Comparison of ENCODE assay signal across 8 cellular contexts in the genomic region with DNA sequence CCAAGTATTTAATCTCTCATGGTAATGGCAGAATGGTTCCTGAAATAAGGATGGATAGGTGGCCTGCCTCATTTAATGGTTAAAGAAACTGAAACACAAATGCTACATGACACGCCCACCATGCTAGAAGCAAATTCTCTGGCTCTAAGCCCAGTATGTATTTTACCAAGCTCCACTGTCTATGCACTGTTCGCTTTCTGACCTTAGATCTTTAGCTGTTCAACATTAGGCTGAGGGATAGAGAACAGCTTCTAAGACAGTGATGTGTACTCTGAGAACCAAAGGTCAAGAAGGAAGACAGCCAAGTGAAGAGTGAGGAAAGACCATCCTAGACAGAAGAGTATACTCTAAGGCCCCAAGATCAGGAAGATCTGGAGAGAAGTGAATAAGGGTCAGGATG. TPM values are rescaled to one million over a fixed set of nuclear protein-coding genes. Genes with fewer than 3 reads are reported as not detected.
DNase-seq lines count a peak whose midpoint lies in the region; ATAC-seq and TF ChIP-seq lines count a peak whose summit lies in the region.

No MANE protein-coding gene starts in this region.

- peaks cover 36% of the 10 kb centered on the region for H3K36me3 Mint-ChIP-seq in CD4-positive, alpha-beta T cell (ENCODE audit: low read depth)

- H3K9me3 Mint-ChIP-seq in CD4-positive, alpha-beta T cell = no peaks in the 10 kb centered on the region

- H3K4me1 ChIP-seq in fibroblast of lung (ENCODE audit: control insufficient read depth, extremely low read depth, insufficient read depth, low read length) = peaks cover 4% of the 10 kb centered on the region

- H3K36me3 ChIP-seq in fibroblast of lung (ENCODE audit: control insufficient read depth, insufficient read depth, low read length) = no peaks in the 10 kb centered on the region

- no peaks in the 10 kb centered on the region for H3K79me2 ChIP-seq in fibroblast of lung (ENCODE audit: control insufficient read depth, insufficient read depth, low read length)

- peak overlapping the region; percentile 12 for H3K27ac Mint-ChIP-seq in CD4-positive, alpha-beta T cell

- no peak overlapping the region for H3K4me3 ChIP-seq in fibroblast of lung (replicated peaks in 1 of 4; ENCODE audit: control extremely low read depth in 1 of 4, insufficient read depth in 1 of 4, low read depth in 3 of 4, low read length in 4 of 4)

- POLR2A ChIA-PET in CD4-positive, alpha-beta T cell (lab: Charles Lee) = no interaction called here

- no peaks in the 10 kb centered on the region for H3K27me3 Mint-ChIP-seq in CD4-positive, alpha-beta T cell

- H3K9me3 ChIP-seq in CD4-positive, alpha-beta T cell (ENCODE audit: control insufficient read depth, low read length) = no peaks in the 10 kb centered on the region
- H3K9me3 ChIP-seq in fibroblast of lung (ENCODE audit: control insufficient read depth, insufficient read depth, low read depth, low read length) = no peaks in the 10 kb centered on the region

- H3K27me3 ChIP-seq in CD4-positive, alpha-beta T cell (ENCODE audit: control insufficient read depth, insufficient read depth, low read length) = no peaks in the 10 kb centered on the region
- no peaks in the 10 kb centered on the region for H3K27me3 ChIP-seq in fibroblast of lung (ENCODE audit: control insufficient read depth, insufficient read depth, low read length)

- ATAC-seq in CD4-positive, alpha-beta T cell (ENCODE audit: poor library complexity) = no peak
- ATAC-seq in GM19467 (IDR thresholded peaks at IDR 0.05; ENCODE audit: unreplicated experiment) (peak; percentile 44), GM19328 (IDR thresholded peaks at IDR 0.05; ENCODE audit: unreplicated experiment) (no peak)

- H3K4me3 Mint-ChIP-seq in CD4-positive, alpha-beta T cell = no peak overlapping the region

- no peak overlapping the region for H3K4me2 ChIP-seq in fibroblast of lung (ENCODE audit: extremely low read depth, insufficient read depth, low read length)

- no peak overlapping the region for H2AFZ ChIP-seq in fibroblast of lung (ENCODE audit: low read length)

- TF ChIP-seq CTCF in CD4-positive, alpha-beta T cell (IDR thresholded peaks at IDR 0.05) = no peak
- no peak for TF ChIP-seq CTCF in fibroblast of lung (conservative IDR thresholded peaks at IDR 0.05 in 1 of 2, IDR thresholded peaks at IDR 0.05 in 1 of 2; ENCODE audit: low read depth in 1 of 2, low read length in 2 of 2)

- peaks cover 7% of the 10 kb centered on the region for H3K4me1 Mint-ChIP-seq in CD4-positive, alpha-beta T cell (ENCODE audit: low read depth)

- CTCF ChIA-PET in CD4-positive, alpha-beta T cell (lab: Charles Lee) = interaction anchor here (1.0 to 1.5 kb wide), 2 partner anchors 27 to 178 kb away, joined by 3 to 4 read pairs; a partner anchor contains a TSS

- H3K9ac ChIP-seq in fibroblast of lung (ENCODE audit: insufficient read depth, low read length) = no peak overlapping the region

- no peak overlapping the region for H3K27ac ChIP-seq in CD4-positive, alpha-beta T cell (ENCODE audit: low read depth, low read length)
- no peak overlapping the region for H3K27ac ChIP-seq in fibroblast of lung (ENCODE audit: insufficient read depth, low read length)

- intact Hi-C loops in CD4-positive, alpha-beta T cell (cut with DNase I, micrococcal nuclease) = loop anchor here in 1 of 2 experiments (2.0 to 5.0 kb wide), 2 partner anchors 23 to 628 kb away; no protein-coding TSS in a partner anchor

- no peaks in the 10 kb centered on the region for H4K20me1 ChIP-seq in fibroblast of lung (ENCODE audit: control insufficient read depth, extremely low read depth, insufficient read depth, low read length)

- DNase-seq in CD4-positive, alpha-beta T cell = no peak
- DNase-seq in HT-29 (ENCODE audit: low spot score) (peak; percentile 54), fibroblast of lung (ENCODE audit: low read depth in 2 of 2) (peak; percentile 45 to 69), midbrain (lab: John Stamatoyannopoulos, UW) (no peak)
- no peak for DNase-seq in activated CD4-positive, alpha-beta T cell treated with anti-CD3 and anti-CD28 coated beads, Interleukin-2, amount 50 U/mL, for 4 hours
- DNase-seq in activated CD4-positive, CD25-positive, alpha-beta regulatory T cell treated with anti-CD3 and anti-CD28 coated beads, Interleukin-2, amount 50 U/mL, for 72 hours = no peak

RNA-seq across cellular contexts. Expression of a gene that starts 26.6 kb away (rescaled TPM):
- 10 to 100 TPM in 1 of 2 experiments, 1 to 10 TPM in 1; 7.9 to 10.5 TPM for total RNA-seq in CD4-positive, alpha-beta T cell
- total RNA-seq in HT-29 (2014; rRNA removed; shearing (Covaris generic)) = 37.4 and 38.5 TPM in 2 replicates
- total RNA-seq in fibroblast of lung = 21.6 and 26.3 TPM in 2 replicates
- 51.4 and 60.8 TPM in 2 replicates for polyA plus RNA-seq in fibroblast of lung
- 47.7 and 52.0 TPM in 2 replicates for polyA plus RNA-seq in fibroblast of lung (2012)
- polyA minus RNA-seq in fibroblast of lung (ENCODE audit: low replicate concordance) = not detected in 2 replicates

RNA-seq across cellular contexts. Expression of a gene that starts 40.7 kb away (rescaled TPM):
- not detected for total RNA-seq in CD4-positive, alpha-beta T cell
- total RNA-seq in HT-29 (2014; rRNA removed; shearing (Covaris generic)) = not detected in 2 replicates
- total RNA-seq in fibroblast of lung = 3.8 TPM in 1 of 2 replicates, not detected in the other
- 1.2 and 7.3 TPM in 2 replicates for polyA plus RNA-seq in fibroblast of lung
- 1.0 and 6.3 TPM in 2 replicates for polyA plus RNA-seq in fibroblast of lung (2012)
- 0.55 and 12.6 TPM in 2 replicates for polyA minus RNA-seq in fibroblast of lung (ENCODE audit: low replicate concordance)

Comparison
In these comparisons a context has a peak if more than half of its experiments do, and no peak if none do; other contexts are left out.
1. DNase-seq: peak in HT-29 (single experiment) and fibroblast of lung (2 of 2); none in CD4-positive, alpha-beta T cell (0 of 10), midbrain (single experiment), activated CD4-positive, alpha-beta T cell treated with anti-CD3 and anti-CD28 coated beads, Interleukin-2, amount 50 U/mL, for 4 hours (0 of 2) and activated CD4-positive, CD25-positive, alpha-beta regulatory T cell treated with anti-CD3 and anti-CD28 coated beads, Interleukin-2, amount 50 U/mL, for 72 hours (single experiment).